Comparison of ENCODE assay signal across 17 cellular contexts in the genomic region with DNA sequence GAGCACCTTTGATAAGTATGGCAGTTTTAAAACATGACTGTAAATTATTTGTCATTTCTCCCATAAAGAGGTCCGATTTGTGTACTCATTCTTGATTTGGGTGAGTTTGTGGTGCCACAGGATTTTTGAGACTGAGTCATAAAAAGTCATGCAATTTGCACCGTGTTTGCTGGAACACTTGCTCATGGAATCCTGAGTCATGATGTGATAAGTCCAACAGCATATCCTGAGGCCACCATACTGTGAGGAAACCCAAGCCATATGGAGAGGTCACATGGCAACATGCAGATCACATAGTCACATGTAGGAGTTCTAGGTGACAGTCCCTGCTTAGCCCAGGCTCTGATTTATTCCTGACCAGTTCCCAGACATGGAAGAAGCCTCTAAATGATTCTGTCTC. TPM values are rescaled to one million over a fixed set of nuclear protein-coding genes. Genes with fewer than 3 reads are reported as not detected.
A peak's percentile ranks its signal among the peaks of the same experiment; 100 is the strongest.
DNase-seq lines count a peak whose midpoint lies in the region; TF ChIP-seq lines count a peak whose summit lies in the region.
"Had no signal": no experiment of that assay in that cellular context is flagged by ENCODE, and none has a peak within 500 bp of the region (broad histone marks: within the 10 kb centered on the region; RNA-seq: fewer than 3 reads in every experiment).

No MANE protein-coding gene starts in this region.

- intact Hi-C loops in A673 (cut with micrococcal nuclease; ENCODE audit: unreplicated experiment) (no loop called here), transverse colon (cut with DNase I; ENCODE audit: low total_unique reads) (no loop called here)

- TF ChIP-seq CTCF in A673 (conservative IDR thresholded peaks at IDR 0.05; ENCODE audit: low read depth, low read length) (no peak), fibroblast of the aortic adventitia (IDR thresholded peaks at IDR 0.05; ENCODE audit: insufficient read depth, low read length) (no peak), transverse colon (IDR thresholded peaks at IDR 0.05) (no peak)

- POLR2A ChIA-PET in A673 (lab: Charles Lee; ENCODE audit: low non-redundant PET) = no interaction called here

- no TSS peak for BruUV-seq in A673 (replicated peaks; lab: Mats Ljungman, UMichigan)

- no peaks in the 10 kb centered on the region for H3K9me3 ChIP-seq in A673 (ENCODE audit: low read depth, low read length, poor library complexity, severe bottlenecking)
- H3K9me3 ChIP-seq in transverse colon = no peaks in the 10 kb centered on the region

- H3K4me1 Mint-ChIP-seq in T-helper 2 cell treated with Interferon-gamma antibody and Interleukin-4, amounts not matched to agents 5 μg/mL and 100 μg/mL, for 36 hours (ENCODE audit: low read depth) = no peaks in the 10 kb centered on the region
- H3K4me1 Mint-ChIP-seq: B cell had no signal

- H3K9me3 Mint-ChIP-seq in T-helper 2 cell treated with Interferon-gamma antibody and Interleukin-4, amounts not matched to agents 5 μg/mL and 100 μg/mL, for 36 hours = no peaks in the 10 kb centered on the region
- H3K9me3 Mint-ChIP-seq: brain; natural killer cell treated with Interleukin-12 subunit alpha and Interleukin-12 subunit beta and Interleukin-15 and Interleukin-18, amount 100 ng/mL, for 72 hours; type B pancreatic cell had no signal

- H3K27me3 ChIP-seq in A673 (replicated peaks; ENCODE audit: insufficient read depth, low read depth, low read length, poor library complexity) (no peaks in the 10 kb centered on the region), transverse colon (no peaks in the 10 kb centered on the region)

- no peak overlapping the region for H3K4me3 Mint-ChIP-seq in T-helper 2 cell treated with Interferon-gamma antibody and Interleukin-4, amounts not matched to agents 5 μg/mL and 100 μg/mL, for 36 hours
- H3K4me3 Mint-ChIP-seq: B cell; brain; natural killer cell treated with Interleukin-12 subunit alpha and Interleukin-12 subunit beta and Interleukin-15 and Interleukin-18, amount 100 ng/mL, for 72 hours; type B pancreatic cell had no signal

- in situ Hi-C loops in transverse colon (cut with MboI; ENCODE audit: low pct_ligation_motif_present in 1 of 4, low pct_unique_long_range_greater_than_20kb in 1 of 4, low sequenced_read_pairs in 3 of 4) = no loop called here

- TF ChIP-seq EP300 in transverse colon (IDR thresholded peaks at IDR 0.05; ENCODE audit: low read depth) = no peak

- no peak overlapping the region for H3K27ac Mint-ChIP-seq in T-helper 2 cell treated with Interferon-gamma antibody and Interleukin-4, amounts not matched to agents 5 μg/mL and 100 μg/mL, for 36 hours
- H3K27ac Mint-ChIP-seq: B cell; brain; natural killer cell treated with Interleukin-12 subunit alpha and Interleukin-12 subunit beta and Interleukin-15 and Interleukin-18, amount 100 ng/mL, for 72 hours; type B pancreatic cell had no signal

- H3K4me1 ChIP-seq in A673 (ENCODE audit: insufficient read depth, low read length, poor library complexity, severe bottlenecking) = peaks cover 8% of the 10 kb centered on the region
- no peaks in the 10 kb centered on the region for H3K4me1 ChIP-seq in transverse colon

- CTCF ChIA-PET in A673 (lab: Charles Lee) = no interaction called here

- no peaks in the 10 kb centered on the region for H3K36me3 Mint-ChIP-seq in T-helper 2 cell treated with Interferon-gamma antibody and Interleukin-4, amounts not matched to agents 5 μg/mL and 100 μg/mL, for 36 hours (ENCODE audit: low read depth)
- H3K36me3 Mint-ChIP-seq: brain; natural killer cell treated with Interleukin-12 subunit alpha and Interleukin-12 subunit beta and Interleukin-15 and Interleukin-18, amount 100 ng/mL, for 72 hours; type B pancreatic cell had no signal

- no peak overlapping the region for H3K27ac ChIP-seq in A673 (ENCODE audit: low read depth, low read length, poor library complexity, severe bottlenecking)
- no peak overlapping the region for H3K27ac ChIP-seq in transverse colon

- DNase-seq in A673 (ENCODE audit: low spot score) = peak; percentile 10
- peak; percentile 95 for DNase-seq in HCEC 1CT
- peak; percentile 62 for DNase-seq in T1000 (lab: John Stamatoyannopoulos, UW)
- DNase-seq in fibroblast of the aortic adventitia (ENCODE audit: low read depth) = peak; percentile 89
- no peak for DNase-seq in transverse colon
- DNase-seq in midbrain (lab: John Stamatoyannopoulos, UW) = no peak
- no peak for DNase-seq in GM19240 (ENCODE audit: insufficient read length, low spot score)
- DNase-seq in T-helper 2 cell treated with Interferon-gamma antibody and Interleukin-4, amounts not matched to agents 5 μg/mL and 100 μg/mL, for 36 hours (ENCODE audit: low spot score) = no peak
- DNase-seq: activated CD4-positive, CD25-positive, alpha-beta regulatory T cell treated with anti-CD3 and anti-CD28 coated beads, Interleukin-2, amount 50 U/mL, for 72 hours; activated T-cell treated with anti-CD3 and anti-CD28 coated beads, Interleukin-2, amount 50 U/mL, for 48 hours; NCI-H1105; NCI-H524 treated with DMSO at 0.1 percent for 48 hours had no signal

- H3K36me3 ChIP-seq in A673 (ENCODE audit: insufficient read depth, low read length, poor library complexity, severe bottlenecking) = no peaks in the 10 kb centered on the region
- H3K36me3 ChIP-seq in transverse colon = no peaks in the 10 kb centered on the region

- no peaks in the 10 kb centered on the region for H3K27me3 Mint-ChIP-seq in T-helper 2 cell treated with Interferon-gamma antibody and Interleukin-4, amounts not matched to agents 5 μg/mL and 100 μg/mL, for 36 hours (ENCODE audit: low read depth)
- H3K27me3 Mint-ChIP-seq: type B pancreatic cell had no signal

- WGBS in transverse colon (ENCODE audit: low coverage in 1 of 2), 2 donors = 33 to 37% methylated on average over 1 to 2 of the region's 2 CpGs

- H3K4me3 ChIP-seq in A673 (ENCODE audit: low read depth, low read length, poor library complexity, severe bottlenecking) (no peak overlapping the region), fibroblast of the aortic adventitia (ENCODE audit: low read depth, low read length) (no peak overlapping the region), transverse colon (no peak overlapping the region)
- H3K4me3 ChIP-seq: skin epidermis had no signal

- TF ChIP-seq POLR2A in transverse colon (IDR thresholded peaks at IDR 0.05) = no peak

RNA-seq across cellular contexts. Expression of a gene that starts 40.8 kb away (rescaled TPM):
- total RNA-seq in A673 (2021) (4.5 and 5.6 TPM in 2 replicates), fibroblast of the aortic adventitia (ENCODE audit: low replicate concordance) (411 and 679 TPM in 2 replicates), transverse colon (1 to 10 TPM in 3 of 4 donors, under 1 TPM in 1; 0.75 to 9.2 (median 2.7) TPM)
- total RNA-seq: B cell; natural killer cell treated with Interleukin-12 subunit alpha and Interleukin-12 subunit beta and Interleukin-15 and Interleukin-18, amount 100 ng/mL, for 72 hours had no signal

Comparison
In these comparisons a context has a peak if more than half of its experiments do, and no peak if none do; other contexts are left out.
1. DNase-seq: peak in A673 (single experiment), HCEC 1CT (single experiment), T1000 (single experiment) and fibroblast of the aortic adventitia (single experiment); none in transverse colon (single experiment), midbrain (single experiment), GM19240 (single experiment) and T-helper 2 cell treated with Interferon-gamma antibody and Interleukin-4, amounts not matched to agents 5 μg/mL and 100 μg/mL, for 36 hours (single experiment).
2. RNA of a gene that starts 40.8 kb away (total RNA-seq): 411 to 679 TPM in fibroblast of the aortic adventitia; 4.5 to 5.6 TPM in A673 and 0.75 to 9.2 TPM in transverse colon; every median in the first group is over 10 times any median in the second.